Comparison of ENCODE assay signal across 21 cellular contexts in the genomic region with DNA sequence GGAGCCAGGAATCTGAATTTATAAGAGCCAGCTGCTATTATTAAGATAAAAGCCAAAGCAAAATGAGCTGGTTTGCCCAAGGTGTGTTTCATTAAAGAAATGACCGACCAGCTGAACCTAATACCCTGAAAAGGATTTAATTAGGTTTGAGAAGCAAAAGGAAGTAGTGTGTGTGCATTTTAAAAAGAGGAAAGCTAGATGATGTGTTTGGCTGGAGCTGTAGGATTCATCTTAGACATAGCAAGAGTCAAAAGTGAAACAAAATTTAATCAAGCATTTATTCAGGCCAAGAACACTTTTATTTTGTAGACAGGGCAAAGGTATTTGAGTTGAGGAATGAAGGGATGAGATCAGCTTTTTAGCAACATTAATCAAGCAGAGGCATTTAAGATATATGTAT.
"Had no signal": no experiment of that assay in that cellular context is flagged by ENCODE, and none has a peak within 500 bp of the region (broad histone marks: within the 10 kb centered on the region; RNA-seq: fewer than 3 reads in every experiment).

No MANE protein-coding gene starts in this region.

- DNase-seq: activated CD4-positive, alpha-beta T cell treated with anti-CD3 and anti-CD28 coated beads for 4 hours; activated CD4-positive, alpha-beta T cell treated with anti-CD3 and anti-CD28 coated beads, Interleukin-2, amount 50 U/mL, for 48 hours; activated CD4-positive, CD25-positive, alpha-beta regulatory T cell; activated naive CD4-positive, alpha-beta T cell treated with Interleukin-2 at 50 U/mL for 16 hours; activated naive CD8-positive, alpha-beta T cell treated with anti-CD3 and anti-CD28 coated beads for 36 hours; activated T-cell treated with anti-CD3 and anti-CD28 coated beads, Interleukin-2, amount 50 U/mL, for 48 hours; colonic mucosa; dorsolateral prefrontal cortex; effector memory CD8-positive, alpha-beta T cell; hippocampal formation; left ventricle myocardium inferior; naive thymus-derived CD8-positive, alpha-beta T cell; retina; sigmoid colon; stimulated activated CD4-positive, alpha-beta T cell treated with anti-CD3 and anti-CD28 coated beads, Interleukin-2, amount 100 ng/mL, for 48 hours; stimulated activated CD8-positive, alpha-beta memory T cell treated with anti-CD3 and anti-CD28 coated beads, Interleukin-4, amount 100 ng/mL, for 48 hours; stimulated activated naive CD4-positive, alpha-beta T cell; testis; trophoblast cell; uterus had no signal

- H3K27ac Mint-ChIP-seq: activated naive CD8-positive, alpha-beta T cell treated with anti-CD3 and anti-CD28 coated beads for 36 hours; effector memory CD8-positive, alpha-beta T cell; naive thymus-derived CD8-positive, alpha-beta T cell; progenitor cell of endocrine pancreas had no signal

- H3K36me3 Mint-ChIP-seq: activated naive CD8-positive, alpha-beta T cell treated with anti-CD3 and anti-CD28 coated beads for 36 hours; naive thymus-derived CD8-positive, alpha-beta T cell had no signal

- H3K4me3 Mint-ChIP-seq: activated naive CD8-positive, alpha-beta T cell treated with anti-CD3 and anti-CD28 coated beads for 36 hours; effector memory CD8-positive, alpha-beta T cell; naive thymus-derived CD8-positive, alpha-beta T cell had no signal

- H3K4me1 Mint-ChIP-seq: activated naive CD8-positive, alpha-beta T cell treated with anti-CD3 and anti-CD28 coated beads for 36 hours; naive thymus-derived CD8-positive, alpha-beta T cell had no signal

- ATAC-seq: effector memory CD8-positive, alpha-beta T cell; naive thymus-derived CD8-positive, alpha-beta T cell had no signal

- H3K27me3 Mint-ChIP-seq: activated naive CD8-positive, alpha-beta T cell treated with anti-CD3 and anti-CD28 coated beads for 36 hours; effector memory CD8-positive, alpha-beta T cell; naive thymus-derived CD8-positive, alpha-beta T cell; progenitor cell of endocrine pancreas had no signal

- H3K9me3 Mint-ChIP-seq: activated naive CD8-positive, alpha-beta T cell treated with anti-CD3 and anti-CD28 coated beads for 36 hours; effector memory CD8-positive, alpha-beta T cell had no signal
